Comparison of ENCODE assay signal across 9 cellular contexts in the genomic region with DNA sequence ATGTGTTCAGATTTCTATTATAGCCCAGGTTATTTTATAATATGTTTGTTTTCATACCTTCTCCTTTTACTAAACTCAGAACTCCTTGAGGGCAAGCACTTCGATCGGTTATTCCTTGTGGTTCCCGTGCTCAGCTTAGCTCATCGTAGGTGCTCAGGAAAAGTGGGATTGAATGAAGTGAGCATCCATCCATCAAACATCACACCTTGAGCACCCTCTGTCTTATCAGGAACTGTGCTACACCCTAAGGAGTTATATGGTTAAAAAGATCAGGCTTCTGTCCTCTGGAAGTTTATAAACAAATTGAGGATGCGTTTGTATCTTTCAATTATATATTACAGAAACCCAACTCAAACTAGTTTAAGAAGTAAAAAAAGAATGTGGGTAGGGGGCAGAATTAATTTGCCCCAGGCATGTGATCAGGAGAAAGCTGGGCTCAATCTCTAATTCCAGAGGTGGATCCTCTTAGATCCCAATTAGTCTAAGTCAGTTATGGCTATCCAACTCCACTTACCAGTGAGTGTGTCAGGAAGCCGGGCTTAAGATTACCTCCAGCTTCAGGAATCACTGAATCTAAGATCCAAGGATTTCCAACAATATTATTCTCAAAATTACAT. TPM values are rescaled to one million over a fixed set of nuclear protein-coding genes. Genes with fewer than 3 reads are reported as not detected.
DNase-seq lines count a peak whose midpoint lies in the region; ATAC-seq and TF ChIP-seq lines count a peak whose summit lies in the region.
"Had no signal": no experiment of that assay in that cellular context is flagged by ENCODE, and none has a peak within 500 bp of the region (broad histone marks: within the 10 kb centered on the region; RNA-seq: fewer than 3 reads in every experiment).

No MANE protein-coding gene starts in this region.

- no peak for TF ChIP-seq POLR2A in ovary (IDR thresholded peaks at IDR 0.05)

- no peaks in the 10 kb centered on the region for H3K36me3 ChIP-seq in ovary

- ATAC-seq in GM18517 (IDR thresholded peaks at IDR 0.05; ENCODE audit: unreplicated experiment), result no peak

- TF ChIP-seq CTCF in GM12875 (IDR thresholded peaks at IDR 0.05; ENCODE audit: borderline replicate concordance, insufficient read depth, low read depth, low read length) (peak; percentile 40; the same call in 1 of the 2 replicates), fibroblast of pulmonary artery (IDR thresholded peaks at IDR 0.05; ENCODE audit: low read length, missing control alignments) (peak; percentile 37), ovary (IDR thresholded peaks at IDR 0.05) (no peak)

- no peaks in the 10 kb centered on the region for H3K27me3 ChIP-seq in ovary

- intact Hi-C loops in ovary (cut with DNase I) (no loop called here), posterior cingulate gyrus (cut with DNase I) (no loop called here)

- peak; percentile 15 for DNase-seq in 8988T
- DNase-seq in NCI-H748 treated with DMSO at 0.1 percent for 48 hours (lab: John Stamatoyannopoulos, UW), result peak; percentile 34
- DNase-seq in fibroblast of pulmonary artery (ENCODE audit: low read depth), result peak; percentile 36
- no peak for DNase-seq in ovary
- no peak for DNase-seq in posterior cingulate gyrus
- no peak for DNase-seq in superior temporal gyrus (ENCODE audit: extremely low spot score)
- DNase-seq: foreskin melanocyte had no signal

- TF ChIP-seq EP300 in ovary (IDR thresholded peaks at IDR 0.05), result no peak

- H3K27ac ChIP-seq in ovary, result no peak overlapping the region

- 82 to 86% (median 84%) methylated on average over 6 of the region's 6 CpGs for WGBS in ovary, 3 donors

- H3K4me1 ChIP-seq in ovary (ENCODE audit: insufficient read depth), result peaks cover 10% of the 10 kb centered on the region

- H3K9me3 ChIP-seq in ovary, result no peaks in the 10 kb centered on the region

- H3K4me3 ChIP-seq in GM12875 (ENCODE audit: low read depth, low read length) (no peak overlapping the region), fibroblast of pulmonary artery (replicated peaks; ENCODE audit: low read depth, low read length) (no peak overlapping the region), ovary (no peak overlapping the region)

RNA-seq across cellular contexts. Expression of a gene that starts 59.9 kb away (rescaled TPM):
- total RNA-seq in ovary, result 10 to 100 TPM; 29.1 to 45.2 (median 36.0) TPM
- polyA plus RNA-seq in ovary, result 10 to 100 TPM; 25.7 to 32.2 TPM

Comparison
In these comparisons a context has a peak if more than half of its experiments do, and no peak if none do; other contexts are left out.
1. DNase-seq: peak in 8988T (single experiment), NCI-H748 treated with DMSO at 0.1 percent for 48 hours (single experiment) and fibroblast of pulmonary artery (single experiment); none in ovary (0 of 5), posterior cingulate gyrus (0 of 10) and superior temporal gyrus (single experiment).
2. CTCF ChIP-seq: peak in GM12875 (single experiment) and fibroblast of pulmonary artery (single experiment); none in ovary (0 of 3).